27 cellular contexts compared by ENCODE assay signal in the genomic region with DNA sequence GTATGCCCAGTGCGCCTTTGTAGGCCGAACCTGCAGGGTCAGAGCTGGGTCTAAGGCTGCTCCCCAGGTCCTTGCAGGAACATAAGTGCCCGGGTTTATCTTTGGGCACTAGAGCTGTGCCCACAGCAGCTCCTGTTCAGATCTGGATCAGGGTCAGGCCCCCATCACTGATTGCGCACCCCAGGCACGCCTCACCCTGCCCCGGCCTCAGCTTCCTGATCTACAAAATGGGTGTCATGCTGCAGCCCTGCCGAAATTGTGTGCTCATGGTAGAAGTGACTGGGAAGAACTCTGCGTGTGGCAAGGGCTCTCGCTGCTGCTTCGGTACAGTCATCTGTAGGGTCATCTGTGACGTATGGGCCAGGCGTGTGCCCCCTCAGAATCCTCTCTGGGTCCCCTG.
A peak's percentile ranks its signal among the peaks of the same experiment; 100 is the strongest.
DNase-seq lines count a peak whose midpoint lies in the region; ATAC-seq, FAIRE-seq and TF ChIP-seq lines count a peak whose summit lies in the region.
"Had no signal": no experiment of that assay in that cellular context is flagged by ENCODE, and none has a peak within 500 bp of the region (broad histone marks: within the 10 kb centered on the region; RNA-seq: fewer than 3 reads in every experiment).

No MANE protein-coding gene starts in this region.

- peak overlapping the region; percentile 97 for H3K4me2 ChIP-seq in OCI-LY7 (ENCODE audit: low read length)

- intact Hi-C loops in OCI-LY7 (cut with micrococcal nuclease; ENCODE audit: unreplicated experiment): loop anchor here (5.0 to 10.0 kb wide), 3 partner anchors 194 to 553 kb away; partner anchors contain the start of genes CACUL1 and EIF3A

- no peaks in the 10 kb centered on the region for H3K27me3 ChIP-seq in endodermal cell (ENCODE audit: control insufficient read depth, insufficient read depth, low read length, poor library complexity, severe bottlenecking)
- H3K27me3 ChIP-seq: dorsolateral prefrontal cortex had no signal

- H2AFZ ChIP-seq in OCI-LY7 (ENCODE audit: low read length): peak overlapping the region; percentile 19; the same call in 1 of the 2 replicates

- peaks cover 6% of the 10 kb centered on the region for H3K27me3 Mint-ChIP-seq in activated T-cell treated with anti-CD3 and anti-CD28 coated beads, Interleukin-2, amount 50 U/mL, for 24 hours
- H3K27me3 Mint-ChIP-seq in endodermal cell (ENCODE audit: insufficient read depth): no peaks in the 10 kb centered on the region
- H3K27me3 Mint-ChIP-seq in stimulated activated naive B cell treated with anti-CD40 and anti-IgM and Interleukin-4, amounts not matched to agents 10 μg/mL and 1 μg/mL and 100 μg/mL, for 72 hours: no peaks in the 10 kb centered on the region

- H3K79me2 ChIP-seq in OCI-LY7 (ENCODE audit: insufficient read depth, low read depth, low read length): no peaks in the 10 kb centered on the region; the same call in 1 of the 2 replicates

- no peaks in the 10 kb centered on the region for H3K36me3 ChIP-seq in OCI-LY7 (ENCODE audit: insufficient read depth, low read length)
- H3K36me3 ChIP-seq in endodermal cell (ENCODE audit: control insufficient read depth, insufficient read depth, low read length): no peaks in the 10 kb centered on the region

- H3K4me1 Mint-ChIP-seq in activated T-cell treated with anti-CD3 and anti-CD28 coated beads, Interleukin-2, amount 50 U/mL, for 24 hours (ENCODE audit: low read depth): peaks cover 80% of the 10 kb centered on the region
- no peaks in the 10 kb centered on the region for H3K4me1 Mint-ChIP-seq in endodermal cell
- peaks cover 79 to 94% of the 10 kb centered on the region in 2 donors for H3K4me1 Mint-ChIP-seq in stimulated activated naive B cell treated with anti-CD40 and anti-IgM and Interleukin-4, amounts not matched to agents 10 μg/mL and 1 μg/mL and 100 μg/mL, for 72 hours

- ATAC-seq in stimulated activated naive B cell treated with anti-CD40 and anti-IgM and Interleukin-4, amounts not matched to agents 10 μg/mL and 1 μg/mL and 100 μg/mL, for 72 hours (replicated peaks): no peak
- ATAC-seq: left lobe of liver, Right ventricle myocardium inferior had no signal

- FAIRE-seq in GM19239 (lab: Jason Lieb, UNC): no peak
- FAIRE-seq: A204.1, endothelial cell of umbilical vein, G401.6 had no signal

- no TSS peak for BruUV-seq in OCI-LY7 (replicated peaks; lab: Mats Ljungman, UMichigan)

- 94 to 95% methylated on average over 12 of the region's 12 CpGs for WGBS in endodermal cell (ENCODE audit: insufficient coverage in 1 of 2, insufficient read length in 1 of 2), 2 experiments

- H3K27ac ChIP-seq in OCI-LY7 (ENCODE audit: low read depth, low read length, poor library complexity, severe bottlenecking): peak overlapping the region; percentile 97
- H3K27ac ChIP-seq in endodermal cell (ENCODE audit: low read depth, low read length): no peak overlapping the region
- H3K27ac ChIP-seq: dorsolateral prefrontal cortex had no signal

- H3K9me3 Mint-ChIP-seq in activated T-cell treated with anti-CD3 and anti-CD28 coated beads, Interleukin-2, amount 50 U/mL, for 24 hours: no peaks in the 10 kb centered on the region
- no peaks in the 10 kb centered on the region for H3K9me3 Mint-ChIP-seq in endodermal cell
- H3K9me3 Mint-ChIP-seq in stimulated activated naive B cell treated with anti-CD40 and anti-IgM and Interleukin-4, amounts not matched to agents 10 μg/mL and 1 μg/mL and 100 μg/mL, for 72 hours: peaks cover 5% of the 10 kb centered on the region in 2 donors
- H3K9me3 Mint-ChIP-seq: T-helper 2 cell treated with Interferon-gamma antibody and Interleukin-4, amounts not matched to agents 5 μg/mL and 100 μg/mL, for 36 hours had no signal

- TF ChIP-seq CTCF in OCI-LY7 (conservative IDR thresholded peaks at IDR 0.05; ENCODE audit: low read length): no peak
- TF ChIP-seq CTCF in endodermal cell (conservative IDR thresholded peaks at IDR 0.05): no peak

- no peak for DNase-seq in activated T-cell treated with anti-CD3 and anti-CD28 coated beads, Interleukin-2, amount 50 U/mL, for 24 hours
- DNase-seq in activated T-cell treated with anti-CD3 and anti-CD28 coated beads, Interleukin-2, amount 50 U/mL, for 48 hours: no peak
- DNase-seq in OCI-LY7 (ENCODE audit: low spot score) (no peak), endodermal cell (no peak), GM19239 (ENCODE audit: insufficient read length, low spot score) (no peak), activated gamma-delta T cell (lab: John Stamatoyannopoulos, UW) (no peak), NCI-H510A treated with DMSO at 0.1 percent for 48 hours (lab: John Stamatoyannopoulos, UW) (no peak)
- no peak for DNase-seq in stimulated activated naive B cell treated with anti-CD40 and anti-IgM and Interleukin-4, amounts not matched to agents 10 μg/mL and 1 μg/mL and 100 μg/mL, for 72 hours
- DNase-seq: activated CD4-positive, alpha-beta T cell treated with anti-CD3 and anti-CD28 coated beads, Interleukin-2, amount 50 U/mL, for 1 hour; DMS153; dorsolateral prefrontal cortex; H7; hypothalamus; immature natural killer cell; mesendoderm; NCI-H1417; NCI-H2081; NCI-H345; NCI-H774; trophoblast cell had no signal

- no peaks in the 10 kb centered on the region for H4K20me1 ChIP-seq in OCI-LY7 (ENCODE audit: insufficient read depth, low read length)

- no peaks in the 10 kb centered on the region for H3K36me3 Mint-ChIP-seq in activated T-cell treated with anti-CD3 and anti-CD28 coated beads, Interleukin-2, amount 50 U/mL, for 24 hours (ENCODE audit: low read depth)
- H3K36me3 Mint-ChIP-seq in endodermal cell (ENCODE audit: low read depth): no peaks in the 10 kb centered on the region
- H3K36me3 Mint-ChIP-seq in stimulated activated naive B cell treated with anti-CD40 and anti-IgM and Interleukin-4, amounts not matched to agents 10 μg/mL and 1 μg/mL and 100 μg/mL, for 72 hours: peaks cover 5 to 16% of the 10 kb centered on the region in 2 donors

- H3K4me3 Mint-ChIP-seq in activated T-cell treated with anti-CD3 and anti-CD28 coated beads, Interleukin-2, amount 50 U/mL, for 24 hours: no peak overlapping the region
- H3K4me3 Mint-ChIP-seq in endodermal cell: no peak overlapping the region
- H3K4me3 Mint-ChIP-seq in stimulated activated naive B cell treated with anti-CD40 and anti-IgM and Interleukin-4, amounts not matched to agents 10 μg/mL and 1 μg/mL and 100 μg/mL, for 72 hours: peak overlapping the region in 1 of 2 donors; percentile 30

- CTCF ChIA-PET in OCI-LY7 (lab: Charles Lee; ENCODE audit: unreplicated experiment): interaction anchor here (0.6 to 1.9 kb wide), 5 partner anchors 14 to 277 kb away, joined by 3 to 6 read pairs (median 5); no protein-coding TSS in a partner anchor

- POLR2A ChIA-PET in OCI-LY7 (lab: Charles Lee): interaction anchor here (0.6 to 2.2 kb wide), 6 partner anchors 15 to 193 kb away, joined by 3 to 6 read pairs (median 3); no protein-coding TSS in a partner anchor

- H3K9me3 ChIP-seq in OCI-LY7 (ENCODE audit: low read length) (no peaks in the 10 kb centered on the region), endodermal cell (ENCODE audit: control insufficient read depth, low read length) (no peaks in the 10 kb centered on the region)

- H3K4me1 ChIP-seq in OCI-LY7 (ENCODE audit: insufficient read depth, low read length, poor library complexity, severe bottlenecking): peaks cover 77% of the 10 kb centered on the region
- no peaks in the 10 kb centered on the region for H3K4me1 ChIP-seq in endodermal cell (ENCODE audit: control insufficient read depth, insufficient read depth, low read length)

- no peaks in the 10 kb centered on the region for H3K9me2 ChIP-seq in OCI-LY7 (ENCODE audit: insufficient read depth, low read length)

- peak overlapping the region; percentile 100 for H3K27ac Mint-ChIP-seq in activated T-cell treated with anti-CD3 and anti-CD28 coated beads, Interleukin-2, amount 50 U/mL, for 24 hours
- H3K27ac Mint-ChIP-seq in endodermal cell: peak overlapping the region; percentile 70
- peak overlapping the region; percentile 100 for H3K27ac Mint-ChIP-seq in stimulated activated naive B cell treated with anti-CD40 and anti-IgM and Interleukin-4, amounts not matched to agents 10 μg/mL and 1 μg/mL and 100 μg/mL, for 72 hours
- H3K27ac Mint-ChIP-seq: T-helper 2 cell treated with Interferon-gamma antibody and Interleukin-4, amounts not matched to agents 5 μg/mL and 100 μg/mL, for 36 hours had no signal

- H3K9ac ChIP-seq in endodermal cell (ENCODE audit: extremely low read depth, low read length, poor library complexity, severe bottlenecking): no peak overlapping the region

- peak overlapping the region; percentile 67 for H3K4me3 ChIP-seq in OCI-LY7 (ENCODE audit: low read depth, low read length, poor library complexity, severe bottlenecking)
- no peak overlapping the region for H3K4me3 ChIP-seq in endodermal cell (ENCODE audit: low read length)
- H3K4me3 ChIP-seq: dorsolateral prefrontal cortex, skin epidermis had no signal
